4 cellular contexts compared by ENCODE assay signal in genomic region chr2:84399839-84400238, GRCh38.
TF ChIP-seq lines count a peak whose summit lies in the region.

No MANE protein-coding gene starts in this region.

TF ChIP-seq in A549, 52 proteins besides CTCF, POLR2A, EP300 and RAD21:
- TF ChIP-seq MAFK (IDR thresholded peaks at IDR 0.05; ENCODE audit: partially characterized antibody), result peak; percentile 74

TF ChIP-seq in IMR-90, 13 proteins besides CTCF, POLR2A, EP300 and RAD21:
- peak; percentile 34; the same call in 1 of the 2 replicates for TF ChIP-seq MAFK (IDR thresholded peaks at IDR 0.05; ENCODE audit: low read depth, low read length)

TF ChIP-seq in K562, 482 proteins besides CTCF, POLR2A, EP300 and RAD21:
- peak; percentile 50 for TF ChIP-seq MAFG (tag; conservative IDR thresholded peaks at IDR 0.05)
- TF ChIP-seq C11orf30 (IDR thresholded peaks at IDR 0.05; ENCODE audit: low read depth), result peak; percentile 64
- peak; percentile 82 for TF ChIP-seq ZNF316 (IDR thresholded peaks at IDR 0.05)

TF ChIP-seq in HepG2, 621 proteins besides CTCF, POLR2A, EP300 and RAD21:
- TF ChIP-seq MAFK (conservative IDR thresholded peaks at IDR 0.05 in 1 of 2, IDR thresholded peaks at IDR 0.05 in 1 of 2; ENCODE audit: low read length in 2 of 2) (peak; percentile 59 to 64; a peak in 3 of 4 replicates), MAFF (IDR thresholded peaks at IDR 0.05; ENCODE audit: low read depth, low read length) (peak; percentile 62)
